ENCODE assay signal across 14 cellular contexts in the genomic region with DNA sequence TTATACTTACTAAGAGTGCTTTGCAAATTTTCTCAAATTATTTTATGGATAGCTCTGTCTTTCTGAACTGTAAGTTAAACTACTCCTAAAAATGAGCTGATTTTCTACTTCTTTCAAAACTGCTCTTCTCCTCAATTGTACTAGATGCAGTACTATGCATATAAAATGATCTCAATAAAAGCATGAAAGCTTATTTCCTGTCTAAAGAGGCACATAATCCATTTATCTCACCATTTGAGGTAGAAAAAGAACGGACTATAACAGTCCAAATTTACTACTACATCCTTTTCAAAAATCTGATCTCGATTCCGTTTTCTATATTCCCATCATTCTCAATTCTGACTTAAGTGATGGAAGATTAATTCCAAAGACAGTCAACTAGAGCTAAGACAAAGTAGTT. TPM values are rescaled to one million over a fixed set of nuclear protein-coding genes. Genes with fewer than 3 reads are reported as not detected.
DNase-seq lines count a peak whose midpoint lies in the region; ATAC-seq and TF ChIP-seq lines count a peak whose summit lies in the region.
"Had no signal": no experiment of that assay in that cellular context is flagged by ENCODE, and none has a peak within 500 bp of the region (broad histone marks: within the 10 kb centered on the region; RNA-seq: fewer than 3 reads in every experiment).

No MANE protein-coding gene starts in this region.

- H3K4me3 Mint-ChIP-seq in activated naive CD4-positive, alpha-beta T cell treated with anti-CD3 and anti-CD28 coated beads, Interleukin-2, amount 50 U/mL, for 24 hours = no peak overlapping the region
- no peak overlapping the region for H3K4me3 Mint-ChIP-seq in T-helper 17 cell
- no peak overlapping the region for H3K4me3 Mint-ChIP-seq in activated naive CD8-positive, alpha-beta T cell treated with anti-CD3 and anti-CD28 coated beads, Interleukin-2, amount 50 U/mL, for 24 hours
- H3K4me3 Mint-ChIP-seq: CD14-positive monocyte; CD8-positive, alpha-beta T cell had no signal

- in situ Hi-C loops in GM13977 (cut with MboI; ENCODE audit: low pct_unique_long_range_greater_than_20kb, low sequenced_read_pairs, unreplicated experiment) = no loop called here

- peak overlapping the region; percentile 81 for H3K27ac Mint-ChIP-seq in activated naive CD4-positive, alpha-beta T cell treated with anti-CD3 and anti-CD28 coated beads, Interleukin-2, amount 50 U/mL, for 24 hours
- peak overlapping the region; percentile 16 for H3K27ac Mint-ChIP-seq in T-helper 17 cell
- peak overlapping the region; percentile 11 for H3K27ac Mint-ChIP-seq in activated naive CD8-positive, alpha-beta T cell treated with anti-CD3 and anti-CD28 coated beads, Interleukin-2, amount 50 U/mL, for 24 hours
- H3K27ac Mint-ChIP-seq: CD8-positive, alpha-beta T cell had no signal

- TF ChIP-seq CTCF in GM13977 (IDR thresholded peaks at IDR 0.05; ENCODE audit: extremely low read depth, insufficient read depth, missing control alignments) = no peak

- no peaks in the 10 kb centered on the region for H3K4me1 Mint-ChIP-seq in activated naive CD4-positive, alpha-beta T cell treated with anti-CD3 and anti-CD28 coated beads, Interleukin-2, amount 50 U/mL, for 24 hours
- H3K4me1 Mint-ChIP-seq in T-helper 17 cell = peaks cover 6% of the 10 kb centered on the region
- H3K4me1 Mint-ChIP-seq in activated naive CD8-positive, alpha-beta T cell treated with anti-CD3 and anti-CD28 coated beads, Interleukin-2, amount 50 U/mL, for 24 hours = no peaks in the 10 kb centered on the region
- H3K4me1 Mint-ChIP-seq: CD14-positive monocyte had no signal

- ATAC-seq in T-helper 17 cell (no peak), GM21423 (IDR thresholded peaks at IDR 0.05; ENCODE audit: unreplicated experiment) (no peak)
- ATAC-seq in activated naive CD8-positive, alpha-beta T cell treated with anti-CD3 and anti-CD28 coated beads, Interleukin-2, amount 50 U/mL, for 24 hours = no peak
- ATAC-seq: A549; CD8-positive, alpha-beta T cell; HCT116 had no signal

- no peaks in the 10 kb centered on the region for H3K9me3 Mint-ChIP-seq in activated naive CD4-positive, alpha-beta T cell treated with anti-CD3 and anti-CD28 coated beads, Interleukin-2, amount 50 U/mL, for 24 hours
- no peaks in the 10 kb centered on the region for H3K9me3 Mint-ChIP-seq in activated naive CD8-positive, alpha-beta T cell treated with anti-CD3 and anti-CD28 coated beads, Interleukin-2, amount 50 U/mL, for 24 hours
- H3K9me3 Mint-ChIP-seq: CD14-positive monocyte; CD8-positive, alpha-beta T cell had no signal

- H3K36me3 Mint-ChIP-seq in activated naive CD4-positive, alpha-beta T cell treated with anti-CD3 and anti-CD28 coated beads, Interleukin-2, amount 50 U/mL, for 24 hours = peaks cover 23% of the 10 kb centered on the region
- H3K36me3 Mint-ChIP-seq in T-helper 17 cell (ENCODE audit: low read depth) = peaks cover 22% of the 10 kb centered on the region
- H3K36me3 Mint-ChIP-seq in activated naive CD8-positive, alpha-beta T cell treated with anti-CD3 and anti-CD28 coated beads, Interleukin-2, amount 50 U/mL, for 24 hours (ENCODE audit: low read depth) = peaks cover 70% of the 10 kb centered on the region

- no peaks in the 10 kb centered on the region for H3K9me3 ChIP-seq in T-helper 17 cell (ENCODE audit: control insufficient read depth, low read length, poor library complexity, severe bottlenecking)
- H3K9me3 ChIP-seq: A549 had no signal

- DNase-seq in activated naive CD4-positive, alpha-beta T cell treated with Interleukin-2 at 50 U/mL for 16 hours = no peak
- DNase-seq in T-helper 17 cell (no peak), GM13977 (ENCODE audit: low spot score) (no peak)
- no peak for DNase-seq in activated naive CD8-positive, alpha-beta T cell treated with anti-CD3 and anti-CD28 coated beads, Interleukin-2, amount 50 U/mL, for 24 hours
- DNase-seq: CD8-positive, alpha-beta T cell; COR-L47; DND-41; GDM1; IMR-90 had no signal

- no peaks in the 10 kb centered on the region for H3K27me3 Mint-ChIP-seq in activated naive CD4-positive, alpha-beta T cell treated with anti-CD3 and anti-CD28 coated beads, Interleukin-2, amount 50 U/mL, for 24 hours
- no peaks in the 10 kb centered on the region for H3K27me3 Mint-ChIP-seq in T-helper 17 cell
- no peaks in the 10 kb centered on the region for H3K27me3 Mint-ChIP-seq in activated naive CD8-positive, alpha-beta T cell treated with anti-CD3 and anti-CD28 coated beads, Interleukin-2, amount 50 U/mL, for 24 hours

RNA-seq across cellular contexts. Expression of a gene that starts 14.4 kb away (rescaled TPM):
- total RNA-seq in T-helper 17 cell = 10 to 100 TPM; 37.7 to 43.9 TPM

RNA-seq across cellular contexts. Expression of a gene that starts 14.5 kb away (rescaled TPM):
- 10 to 100 TPM in 1 of 2 donors, 1 to 10 TPM in 1; 8.8 to 10.6 TPM for total RNA-seq in T-helper 17 cell

RNA-seq across cellular contexts. Expression of a gene that starts 38.7 kb away (rescaled TPM):
- total RNA-seq in T-helper 17 cell = 10 to 100 TPM; 90.6 to 92.2 TPM

Comparison
In these comparisons a context has a peak if more than half of its experiments do, and no peak if none do; other contexts are left out.
1. H3K27ac Mint-ChIP-seq: peak in every context shown above with its lines; median percentile 81 in activated naive CD4-positive, alpha-beta T cell treated with anti-CD3 and anti-CD28 coated beads, Interleukin-2, amount 50 U/mL, for 24 hours; 16 in T-helper 17 cell; 11 in activated naive CD8-positive, alpha-beta T cell treated with anti-CD3 and anti-CD28 coated beads, Interleukin-2, amount 50 U/mL, for 24 hours.